17 cellular contexts compared by ENCODE assay signal in genomic region chr1:225825606-225826005, GRCh38. TPM values are rescaled to one million over a fixed set of nuclear protein-coding genes. Genes with fewer than 3 reads are reported as not detected.
DNase-seq lines count a peak whose midpoint lies in the region; ATAC-seq and TF ChIP-seq lines count a peak whose summit lies in the region.
"Had no signal": no experiment of that assay in that cellular context is flagged by ENCODE, and none has a peak within 500 bp of the region (broad histone marks: within the 10 kb centered on the region; RNA-seq: fewer than 3 reads in every experiment).

No MANE protein-coding gene starts in this region.

- no peak overlapping the region for H3K4me3 ChIP-seq in H7 (ENCODE audit: insufficient read depth, low read depth, low read length)
- H3K4me3 ChIP-seq: BLaER1 treated with 17β-estradiol and CSF1 and Interleukin-3, amounts not matched to agents 10 nM and 100 nM; prostate gland; SJCRH30 had no signal

- no peak for TF ChIP-seq CTCF in glutamatergic neuron (IDR thresholded peaks at IDR 0.05; ENCODE audit: partially characterized antibody, unreplicated experiment)

- H3K27ac Mint-ChIP-seq in glutamatergic neuron (ENCODE audit: unreplicated experiment) = peak overlapping the region; percentile 92
- H3K27ac Mint-ChIP-seq: activated B cell treated with CpG ODN at 0.5 μM for 24 hours; effector memory CD8-positive, alpha-beta T cell; memory B cell; stimulated activated naive CD8-positive, alpha-beta T cell treated with anti-CD3 and anti-CD28 coated beads, Interleukin-15, amount 100 ng/mL, for 72 hours had no signal

- H3K36me3 Mint-ChIP-seq in glutamatergic neuron (ENCODE audit: unreplicated experiment) = no peaks in the 10 kb centered on the region
- H3K36me3 Mint-ChIP-seq: memory B cell had no signal

- peaks cover 3% of the 10 kb centered on the region for H3K9me3 Mint-ChIP-seq in glutamatergic neuron (ENCODE audit: unreplicated experiment)
- H3K9me3 Mint-ChIP-seq: activated B cell treated with CpG ODN at 0.5 μM for 24 hours; effector memory CD8-positive, alpha-beta T cell; memory B cell; stimulated activated naive CD8-positive, alpha-beta T cell treated with anti-CD3 and anti-CD28 coated beads, Interleukin-15, amount 100 ng/mL, for 72 hours had no signal

- H3K27me3 Mint-ChIP-seq in glutamatergic neuron (ENCODE audit: unreplicated experiment) = peaks cover 8% of the 10 kb centered on the region
- H3K27me3 Mint-ChIP-seq: activated B cell treated with CpG ODN at 0.5 μM for 24 hours; stimulated activated naive CD8-positive, alpha-beta T cell treated with anti-CD3 and anti-CD28 coated beads, Interleukin-15, amount 100 ng/mL, for 72 hours had no signal

- H3K4me3 Mint-ChIP-seq in glutamatergic neuron (ENCODE audit: unreplicated experiment) = peak overlapping the region; percentile 72
- H3K4me3 Mint-ChIP-seq: activated B cell treated with CpG ODN at 0.5 μM for 24 hours; effector memory CD8-positive, alpha-beta T cell; memory B cell; stimulated activated naive CD8-positive, alpha-beta T cell treated with anti-CD3 and anti-CD28 coated beads, Interleukin-15, amount 100 ng/mL, for 72 hours had no signal

- peaks cover 45% of the 10 kb centered on the region for H3K4me1 Mint-ChIP-seq in glutamatergic neuron (ENCODE audit: low read depth, unreplicated experiment)
- H3K4me1 Mint-ChIP-seq: activated B cell treated with CpG ODN at 0.5 μM for 24 hours; memory B cell; stimulated activated naive CD8-positive, alpha-beta T cell treated with anti-CD3 and anti-CD28 coated beads, Interleukin-15, amount 100 ng/mL, for 72 hours had no signal

- DNase-seq in H7 (peak; percentile 49), NCI-H510A (lab: John Stamatoyannopoulos, UW) (peak; percentile 39), glutamatergic neuron (no peak), posterior vena cava (ENCODE audit: low spot score) (peak; percentile 32), AG08396 (ENCODE audit: low spot score) (no peak), amniotic stem cell (lab: John Stamatoyannopoulos, UW) (no peak)
- DNase-seq: activated B cell treated with CpG ODN at 0.5 μM for 24 hours; effector memory CD8-positive, alpha-beta T cell; NCI-H446 treated with DMSO at 0.1 percent for 48 hours; SJCRH30; stimulated activated naive CD8-positive, alpha-beta T cell treated with anti-CD3 and anti-CD28 coated beads, Interleukin-15, amount 100 ng/mL, for 72 hours had no signal

- peaks cover 7% of the 10 kb centered on the region for H3K36me3 ChIP-seq in H7 (replicated peaks; ENCODE audit: control insufficient read depth, insufficient read depth, low read length)
- H3K36me3 ChIP-seq: BLaER1 treated with 17β-estradiol and CSF1 and Interleukin-3, amounts not matched to agents 10 nM and 100 nM; prostate gland; SJCRH30 had no signal

- ATAC-seq in HG03520 (IDR thresholded peaks at IDR 0.05; ENCODE audit: unreplicated experiment) = no peak
- ATAC-seq in HG03439 (IDR thresholded peaks at IDR 0.05; ENCODE audit: unreplicated experiment) = no peak
- ATAC-seq: effector memory CD8-positive, alpha-beta T cell; stimulated activated naive CD8-positive, alpha-beta T cell treated with anti-CD3 and anti-CD28 coated beads, Interleukin-15, amount 100 ng/mL, for 72 hours had no signal

- intact Hi-C loops in posterior vena cava (cut with DNase I) = no loop called here

- H3K27me3 ChIP-seq in H7 (ENCODE audit: control insufficient read depth, insufficient read depth, low read length) = no peaks in the 10 kb centered on the region
- H3K27me3 ChIP-seq: ascending aorta; BLaER1 treated with 17β-estradiol and CSF1 and Interleukin-3, amounts not matched to agents 10 nM and 100 nM; SJCRH30 had no signal

RNA-seq across cellular contexts. Expression of gene EPHX1, which starts 15.7 kb away (rescaled TPM):
- 41.6 and 52.1 TPM in 2 replicates for total RNA-seq in H7 (2014; rRNA removed; shearing (Covaris generic))
- total RNA-seq in glutamatergic neuron (ENCODE audit: unreplicated experiment) (60.4 TPM), posterior vena cava (100 to 1,000 TPM in 1 of 2 donors, 10 to 100 TPM in 1; 58.9 to 113 TPM)

RNA-seq across cellular contexts. Expression of gene SRP9, which starts 48.0 kb away (rescaled TPM):
- total RNA-seq in H7 (2014; rRNA removed; shearing (Covaris generic)) = 647 and 743 TPM in 2 replicates
- total RNA-seq in glutamatergic neuron (ENCODE audit: unreplicated experiment) (364 TPM), posterior vena cava (100 to 1,000 TPM; 167 to 207 TPM)

RNA-seq across cellular contexts. Expression of gene TMEM63A, which starts 56.6 kb away (rescaled TPM):
- 101 and 154 TPM in 2 replicates for total RNA-seq in H7 (2014; rRNA removed; shearing (Covaris generic))
- total RNA-seq in glutamatergic neuron (ENCODE audit: unreplicated experiment) (1.1 TPM), posterior vena cava (10 to 100 TPM; 58.7 to 65.0 TPM)

Comparison
In these comparisons a context has a peak if more than half of its experiments do, and no peak if none do; other contexts are left out.
1. DNase-seq: peak in H7 (single experiment), NCI-H510A (single experiment) and posterior vena cava (single experiment); none in glutamatergic neuron (single experiment), AG08396 (single experiment) and amniotic stem cell (single experiment).
2. RNA of gene TMEM63A, which starts 56.6 kb away (total RNA-seq): 101 to 154 TPM in H7 and 58.7 to 65.0 TPM in posterior vena cava; 1.1 TPM in glutamatergic neuron (single experiment); every median in the first group is over 10 times any median in the second.